In genomic region chr12:125105600-125105999, GRCh38 we compare ENCODE assay signal across 14 cellular contexts.
"Had no signal": no experiment of that assay in that cellular context is flagged by ENCODE, and none has a peak within 500 bp of the region (broad histone marks: within the 10 kb centered on the region; RNA-seq: fewer than 3 reads in every experiment).

No MANE protein-coding gene starts in this region.

- H3K27ac ChIP-seq: ascending aorta, breast epithelium, esophagus muscularis mucosa, thyroid gland had no signal

- H3K9me3 ChIP-seq: ascending aorta, breast epithelium, esophagus muscularis mucosa, thyroid gland had no signal

- DNase-seq: activated CD4-positive, alpha-beta T cell treated with anti-CD3 and anti-CD28 coated beads for 48 hours; activated CD4-positive, CD25-positive, alpha-beta regulatory T cell; activated CD8-positive, alpha-beta memory T cell treated with anti-CD3 and anti-CD28 coated beads for 24 hours; activated CD8-positive, alpha-beta memory T cell treated with anti-CD3 and anti-CD28 coated beads, Interleukin-2, amount 50 U/mL, for 48 hours; activated effector memory CD4-positive, alpha-beta T cell treated with anti-CD3 and anti-CD28 coated beads, Interleukin-2, amount 50 U/mL, for 16 hours; activated T-cell treated with anti-CD3 and anti-CD28 coated beads, Interleukin-2, amount 50 U/mL, for 72 hours; cortex of kidney; left ventricle myocardium superior; stimulated activated naive B cell treated with anti-CD40 and anti-IgM and Interleukin-4, amounts not matched to agents 10 μg/mL and 1 μg/mL and 100 μg/mL, for 72 hours; T1000; thyroid gland had no signal

- ATAC-seq: activated T-cell treated with anti-CD3 and anti-CD28 coated beads, Interleukin-2, amount 50 U/mL, for 72 hours; left ventricle myocardium superior; stimulated activated naive B cell treated with anti-CD40 and anti-IgM and Interleukin-4, amounts not matched to agents 10 μg/mL and 1 μg/mL and 100 μg/mL, for 72 hours had no signal

- H3K4me3 ChIP-seq: ascending aorta, breast epithelium, esophagus muscularis mucosa, thyroid gland had no signal

- H3K4me1 ChIP-seq: ascending aorta, breast epithelium, thyroid gland had no signal

- H3K27me3 ChIP-seq: ascending aorta, breast epithelium, esophagus muscularis mucosa, thyroid gland had no signal
